14 cellular contexts compared by ENCODE assay signal in genomic region chr4:147987252-147987651, GRCh38.
DNase-seq lines count a peak whose midpoint lies in the region; ATAC-seq lines count a peak whose summit lies in the region.
"Had no signal": no experiment of that assay in that cellular context is flagged by ENCODE, and none has a peak within 500 bp of the region (broad histone marks: within the 10 kb centered on the region; RNA-seq: fewer than 3 reads in every experiment).

No MANE protein-coding gene starts in this region.

- H2BK120ac ChIP-seq in trophoblast cell (ENCODE audit: insufficient read depth, low read length, poor library complexity): no peak overlapping the region

- H3K14ac ChIP-seq in trophoblast cell (ENCODE audit: low read length): no peak overlapping the region

- DNase-seq in CD4-positive, CD25-positive, alpha-beta regulatory T cell: no peak
- DNase-seq in hypothalamus (lab: John Stamatoyannopoulos, UW): no peak
- DNase-seq in trophoblast cell: no peak
- DNase-seq: colonic mucosa, DMS 273 treated with DMSO at 0.1 percent for 48 hours, right cardiac atrium had no signal

- no peaks in the 10 kb centered on the region for H3K79me2 ChIP-seq in trophoblast cell (ENCODE audit: control insufficient read depth, insufficient read depth, low read length, poor library complexity)

- no peaks in the 10 kb centered on the region for H3K36me3 ChIP-seq in CD4-positive, CD25-positive, alpha-beta regulatory T cell (ENCODE audit: control insufficient read depth, insufficient read depth, low read length)
- H3K36me3 ChIP-seq in trophoblast cell (ENCODE audit: control insufficient read depth in 1 of 2, insufficient read depth in 2 of 2, low read length in 2 of 2): peaks cover 0 to 2% of the 10 kb centered on the region in 2 experiments
- H3K36me3 ChIP-seq: colonic mucosa had no signal

- no peak overlapping the region for H3K4ac ChIP-seq in trophoblast cell (ENCODE audit: low read depth, low read length)

- H3K27ac ChIP-seq in CD4-positive, CD25-positive, alpha-beta regulatory T cell (ENCODE audit: insufficient read depth, low read length, poor library complexity, severe bottlenecking): no peak overlapping the region
- no peak overlapping the region for H3K27ac ChIP-seq in trophoblast cell (ENCODE audit: low read depth, low read length)
- H3K27ac ChIP-seq: colonic mucosa, KMS-11, suprapubic skin had no signal

- H2AFZ ChIP-seq in trophoblast cell (ENCODE audit: insufficient read depth, low read length, poor library complexity): no peak overlapping the region

- H3K4me3 ChIP-seq in CD4-positive, CD25-positive, alpha-beta regulatory T cell (ENCODE audit: low read depth, low read length): no peak overlapping the region
- no peak overlapping the region for H3K4me3 ChIP-seq in trophoblast cell (ENCODE audit: low read depth, low read length)
- H3K4me3 ChIP-seq: colonic mucosa, suprapubic skin had no signal

- no peaks in the 10 kb centered on the region for H3K27me3 Mint-ChIP-seq in CD4-positive, CD25-positive, alpha-beta regulatory T cell
- H3K27me3 Mint-ChIP-seq: activated naive CD8-positive, alpha-beta T cell had no signal

- no peak overlapping the region for H2BK5ac ChIP-seq in trophoblast cell (ENCODE audit: low read depth, low read length, poor library complexity)

- H4K12ac ChIP-seq in trophoblast cell (ENCODE audit: low read depth, low read length): no peak overlapping the region

- H3K9ac ChIP-seq in trophoblast cell (ENCODE audit: low read length): no peak overlapping the region
- H3K9ac ChIP-seq: KMS-11 had no signal

- H3K23ac ChIP-seq in trophoblast cell (ENCODE audit: low read length): no peak overlapping the region

- H3K9me3 Mint-ChIP-seq in CD4-positive, CD25-positive, alpha-beta regulatory T cell: no peaks in the 10 kb centered on the region

- H3K27me3 ChIP-seq in CD4-positive, CD25-positive, alpha-beta regulatory T cell (ENCODE audit: control insufficient read depth, insufficient read depth, low read length): no peaks in the 10 kb centered on the region
- no peaks in the 10 kb centered on the region for H3K27me3 ChIP-seq in trophoblast cell (ENCODE audit: insufficient read depth, low read length)
- H3K27me3 ChIP-seq: colonic mucosa, suprapubic skin had no signal

- no peaks in the 10 kb centered on the region for H3K9me3 ChIP-seq in CD4-positive, CD25-positive, alpha-beta regulatory T cell (ENCODE audit: control insufficient read depth in 2 of 2, low read length in 2 of 2)
- H3K9me3 ChIP-seq in trophoblast cell (ENCODE audit: insufficient read depth, low read depth, low read length): no peaks in the 10 kb centered on the region
- H3K9me3 ChIP-seq: colonic mucosa, suprapubic skin had no signal

- peaks cover 0 to 12% (median 6%) of the 10 kb centered on the region in 4 donors for H3K4me1 Mint-ChIP-seq in CD4-positive, CD25-positive, alpha-beta regulatory T cell

- no peaks in the 10 kb centered on the region for H3K36me3 Mint-ChIP-seq in CD4-positive, CD25-positive, alpha-beta regulatory T cell
- H3K36me3 Mint-ChIP-seq: activated naive CD8-positive, alpha-beta T cell had no signal

- H3K4me2 ChIP-seq in trophoblast cell (ENCODE audit: low read length): no peak overlapping the region
- H3K4me2 ChIP-seq: KMS-11 had no signal

- H2AK5ac ChIP-seq in trophoblast cell (ENCODE audit: low read length): no peak overlapping the region

- H2BK12ac ChIP-seq in trophoblast cell (ENCODE audit: low read length): no peak overlapping the region

- no CpG with 5 or more reads among the region's 4 CpGs for WGBS in trophoblast cell (ENCODE audit: extremely low coverage, insufficient coverage, insufficient read length)

- peak overlapping the region in 2 of 3 donors; percentile 8 to 90 for H3K27ac Mint-ChIP-seq in CD4-positive, CD25-positive, alpha-beta regulatory T cell
- H3K27ac Mint-ChIP-seq: activated naive CD8-positive, alpha-beta T cell had no signal

- no peak overlapping the region for H3K4me3 Mint-ChIP-seq in CD4-positive, CD25-positive, alpha-beta regulatory T cell
- H3K4me3 Mint-ChIP-seq: activated naive CD8-positive, alpha-beta T cell had no signal

- H3K79me1 ChIP-seq in trophoblast cell (ENCODE audit: low read length): no peaks in the 10 kb centered on the region

- H3K4me1 ChIP-seq in CD4-positive, CD25-positive, alpha-beta regulatory T cell (ENCODE audit: control insufficient read depth, insufficient read depth, low read length, poor library complexity, severe bottlenecking): no peaks in the 10 kb centered on the region
- peaks cover 5 to 6% of the 10 kb centered on the region in 2 experiments for H3K4me1 ChIP-seq in trophoblast cell (ENCODE audit: control insufficient read depth in 1 of 2, insufficient read depth in 2 of 2, low read length in 2 of 2)
- H3K4me1 ChIP-seq: colonic mucosa, suprapubic skin had no signal

- H4K8ac ChIP-seq in trophoblast cell (ENCODE audit: low read depth, low read length): no peak overlapping the region

- no peak overlapping the region for H4K91ac ChIP-seq in trophoblast cell (ENCODE audit: low read depth, low read length)

- ATAC-seq in CD4-positive, CD25-positive, alpha-beta regulatory T cell (ENCODE audit: low read depth in 2 of 2): no peak
- ATAC-seq in GM19351 (IDR thresholded peaks at IDR 0.05; ENCODE audit: unreplicated experiment): peak; percentile 64
- ATAC-seq in HG02852 (IDR thresholded peaks at IDR 0.05; ENCODE audit: unreplicated experiment): peak; percentile 60
- ATAC-seq in HG03565 (IDR thresholded peaks at IDR 0.05; ENCODE audit: unreplicated experiment): peak; percentile 55
- ATAC-seq in activated CD4-positive, CD25-positive, alpha-beta regulatory T cell treated with anti-CD3 and anti-CD28 coated beads, Interleukin-2, amount 50 U/mL, for 24 hours: no peak
- ATAC-seq in GM18873 (IDR thresholded peaks at IDR 0.05; ENCODE audit: low FRiP score, unreplicated experiment): no peak
- ATAC-seq: right cardiac atrium had no signal

- no peak overlapping the region for H3K18ac ChIP-seq in trophoblast cell (ENCODE audit: low read length)

Comparison
In these comparisons a context has a peak if more than half of its experiments do, and no peak if none do; other contexts are left out.
1. ATAC-seq: peak in GM19351 (single experiment), HG02852 (single experiment) and HG03565 (single experiment); none in CD4-positive, CD25-positive, alpha-beta regulatory T cell (0 of 2), activated CD4-positive, CD25-positive, alpha-beta regulatory T cell treated with anti-CD3 and anti-CD28 coated beads, Interleukin-2, amount 50 U/mL, for 24 hours (0 of 2) and GM18873 (single experiment).